35 cellular contexts compared by ENCODE assay signal in genomic region chr16:72222503-72222902, GRCh38.
"Had no signal": no experiment of that assay in that cellular context is flagged by ENCODE, and none has a peak within 500 bp of the region (broad histone marks: within the 10 kb centered on the region; RNA-seq: fewer than 3 reads in every experiment).

No MANE protein-coding gene starts in this region.

- H3K36me3 ChIP-seq: MG63 had no signal

- H3K4me3 ChIP-seq: MG63 had no signal

- H3K27me3 ChIP-seq: MG63 had no signal

- DNase-seq: Karpas-422, Kasumi-1, MG63, MM.1S, MV-4-11, NCI-H1048, NCI-H1092, NCI-H1092 treated with DMSO at 0.1 percent for 48 hours, NCI-H1105, NCI-H1105 treated with DMSO at 0.1 percent for 48 hours, NCI-H1417, NCI-H1417 treated with DMSO at 0.1 percent for 48 hours, NCI-H1436, NCI-H1436 treated with DMSO at 0.1 percent for 48 hours, NCI-H146, NCI-H1694, NCI-H1694 treated with DMSO at 0.1 percent for 48 hours, NCI-H187, NCI-H187 treated with DMSO at 0.1 percent for 48 hours, NCI-H1930, NCI-H2029, NCI-H2029 treated with DMSO at 0.1 percent for 48 hours, NCI-H2081, NCI-H2081 treated with DMSO at 0.1 percent for 48 hours, NCI-H2107, NCI-H2171, NCI-H2171 treated with DMSO at 0.1 percent for 48 hours, NCI-H2227 treated with DMSO at 0.1 percent for 48 hours, NCI-H226, NCI-H345, NCI-H446, NCI-H446 treated with DMSO at 0.1 percent for 48 hours, NCI-H510A, NCI-H510A treated with DMSO at 0.1 percent for 48 hours, NCI-H524 had no signal

- H3K9me3 ChIP-seq: MG63 had no signal
